In the genomic region with DNA sequence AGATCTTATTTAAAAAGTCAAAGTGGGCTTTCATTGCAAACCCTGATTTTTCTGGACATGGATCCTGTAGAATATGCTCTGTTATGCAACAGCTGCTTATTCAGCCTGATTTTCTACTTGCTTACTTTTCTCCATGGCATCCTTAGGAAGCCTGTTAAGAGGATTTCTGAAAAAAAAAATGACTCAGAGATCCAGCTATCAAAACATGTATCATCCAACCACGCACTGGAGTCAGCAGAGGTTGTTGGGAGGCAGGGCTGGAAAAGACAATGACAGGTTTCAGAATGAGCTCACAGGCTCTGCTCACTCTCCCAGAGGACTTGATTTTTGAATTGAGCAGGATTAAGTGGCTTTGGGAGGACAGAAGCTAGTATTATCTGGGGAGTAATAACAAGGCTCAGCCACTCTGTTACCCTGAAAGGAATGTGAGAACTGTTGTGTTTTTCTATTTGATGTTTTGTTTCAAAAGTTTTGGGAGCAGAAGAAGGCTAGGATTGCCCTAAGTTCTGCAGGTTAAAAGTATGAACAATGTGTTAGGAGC, we compare ENCODE assay signal across 7 cellular contexts.
DNase-seq lines count a peak whose midpoint lies in the region; FAIRE-seq and TF ChIP-seq lines count a peak whose summit lies in the region.
"Not testable (repeated sequence)": the region's sequence is repeated elsewhere in the genome, so short reads cannot be mapped to it uniquely, and the experiment has no call there.

No MANE protein-coding gene starts in this region.

- H3K4me1 ChIP-seq in adipocyte (ENCODE audit: control insufficient read depth, insufficient read depth, low read length); left ventricle myocardium inferior: not testable (repeated sequence)

- not testable (repeated sequence) for H3K27me3 ChIP-seq in adipocyte (replicated peaks; ENCODE audit: control insufficient read depth, insufficient read depth, low read length); left ventricle myocardium inferior (ENCODE audit: low read depth)

- not testable (repeated sequence) for TF ChIP-seq CTCF in D721Med (IDR thresholded peaks at IDR 0.05; ENCODE audit: insufficient read depth, missing control alignments); fibroblast of mammary gland (conservative IDR thresholded peaks at IDR 0.05; ENCODE audit: control insufficient read depth, insufficient read depth, low read depth, low read length); left ventricle myocardium inferior (IDR thresholded peaks at IDR 0.05; ENCODE audit: borderline replicate concordance)

- not testable (repeated sequence) for DNase-seq in D721Med (ENCODE audit: insufficient read length, low spot score); left ventricle myocardium inferior
- DNase-seq in HS-5 (ENCODE audit: low read depth) (peak; percentile 65), NCI-H226 (peak; percentile 41), adipocyte (ENCODE audit: low read depth) (peak; percentile 3), fibroblast of mammary gland (ENCODE audit: low read depth) (peak; percentile 87), occipital lobe (lab: John Stamatoyannopoulos, UW) (peak; percentile 5)

- H3K36me3 ChIP-seq in adipocyte (ENCODE audit: control insufficient read depth, insufficient read depth, low read length, severe bottlenecking); left ventricle myocardium inferior: not testable (repeated sequence)

- not testable (repeated sequence) for H3K9ac ChIP-seq in adipocyte (ENCODE audit: low read length)

- FAIRE-seq in D721Med (lab: Jason Lieb, UNC) = peak; percentile 97

- intact Hi-C loops in left ventricle myocardium inferior (cut with micrococcal nuclease) = not testable (repeated sequence)

- H3K9me3 ChIP-seq in adipocyte (ENCODE audit: control insufficient read depth, low read length); left ventricle myocardium inferior (replicated peaks): not testable (repeated sequence)

- peak overlapping the region; percentile 16 for H3K27ac ChIP-seq in left ventricle myocardium inferior (replicated peaks)

- H3K4me3 ChIP-seq in adipocyte (ENCODE audit: low read length); fibroblast of mammary gland (ENCODE audit: control insufficient read depth, low read depth, low read length); left ventricle myocardium inferior: not testable (repeated sequence)
